In genomic region chr10:92594194-92594593, GRCh38 we compare ENCODE assay signal across 11 cellular contexts. TPM values are rescaled to one million over a fixed set of nuclear protein-coding genes. Genes with fewer than 3 reads are reported as not detected.
DNase-seq lines count a peak whose midpoint lies in the region; ATAC-seq and TF ChIP-seq lines count a peak whose summit lies in the region.
"Had no signal": no experiment of that assay in that cellular context is flagged by ENCODE, and none has a peak within 500 bp of the region (broad histone marks: within the 10 kb centered on the region; RNA-seq: fewer than 3 reads in every experiment).

No MANE protein-coding gene starts in this region.

- H4K8ac ChIP-seq in mesenchymal stem cell (ENCODE audit: low read length) = no peak overlapping the region

- H2BK5ac ChIP-seq in mesenchymal stem cell (ENCODE audit: low read depth, low read length, poor library complexity, severe bottlenecking) = no peak overlapping the region

- POLR2A ChIA-PET in CD4-positive, alpha-beta memory T cell (lab: Charles Lee; ENCODE audit: partially characterized antibody) = interaction anchor here (1.3 kb wide), 1 partner anchor 8 kb away, joined by 7 read pairs; no protein-coding TSS in a partner anchor

- no peak for ATAC-seq in left lung
- ATAC-seq in HG03432 (IDR thresholded peaks at IDR 0.05; ENCODE audit: unreplicated experiment) = no peak
- no peak for ATAC-seq in HG02623 (IDR thresholded peaks at IDR 0.05; ENCODE audit: unreplicated experiment)
- ATAC-seq: mucosa of descending colon had no signal

- no peak overlapping the region for H2BK120ac ChIP-seq in mesenchymal stem cell (ENCODE audit: low read depth, low read length)

- intact Hi-C loops in CD4-positive, alpha-beta memory T cell (cut with micrococcal nuclease) = loop anchor here (5.0 to 10.0 kb wide), 7 partner anchors 98 to 1429 kb away; partner anchors contain the start of genes BTAF1, CEP55, FGFBP3 and FRA10AC1
- intact Hi-C loops in left lung (cut with DNase I) = no loop called here
- intact Hi-C loops in adrenal gland (cut with DNase I) = loop anchor here in 1 of 2 donors (10.0 kb wide), 1 partner anchor 251 kb away; the partner anchor contains the start of gene EXOC6

- no peak overlapping the region for H2BK15ac ChIP-seq in mesenchymal stem cell (ENCODE audit: low read depth, poor library complexity, severe bottlenecking)

- TF ChIP-seq CTCF in left lung (IDR thresholded peaks at IDR 0.05) = no peak
- no peak for TF ChIP-seq CTCF in adrenal gland (IDR thresholded peaks at IDR 0.05)

- peak overlapping the region; percentile 93 for H3K9ac ChIP-seq in mesenchymal stem cell (ENCODE audit: low read length)

- no peaks in the 10 kb centered on the region for H3K9me3 ChIP-seq in CD4-positive, alpha-beta memory T cell (ENCODE audit: control insufficient read depth in 1 of 2, low read length in 2 of 2)
- H3K9me3 ChIP-seq in mesenchymal stem cell (ENCODE audit: control insufficient read depth, low read length) (no peaks in the 10 kb centered on the region), left lung (no peaks in the 10 kb centered on the region), adrenal gland (replicated peaks in 1 of 3) (no peaks in the 10 kb centered on the region)
- H3K9me3 ChIP-seq: mucosa of descending colon had no signal

- no peak overlapping the region for H3K4ac ChIP-seq in mesenchymal stem cell (ENCODE audit: low read depth in 1 of 2, low read length in 2 of 2)

- no peak overlapping the region for H3K23ac ChIP-seq in mesenchymal stem cell (ENCODE audit: low read length in 2 of 2)

- H3K27me3 Mint-ChIP-seq in CD4-positive, alpha-beta memory T cell = no peaks in the 10 kb centered on the region
- no peaks in the 10 kb centered on the region for H3K27me3 Mint-ChIP-seq in IgD-negative memory B cell
- H3K27me3 Mint-ChIP-seq in activated naive CD8-positive, alpha-beta T cell treated with anti-CD3 and anti-CD28 coated beads for 36 hours = peaks cover 13% of the 10 kb centered on the region

- peak in 2 of 5 donors; percentile 17 to 22 for DNase-seq in CD4-positive, alpha-beta memory T cell
- no peak for DNase-seq in activated naive CD8-positive, alpha-beta T cell treated with anti-CD3 and anti-CD28 coated beads for 36 hours
- DNase-seq in mesenchymal stem cell (no peak), left lung (no peak), adrenal gland (no peak)
- DNase-seq: mucosa of descending colon; NCI-H1092 treated with DMSO at 0.1 percent for 48 hours; stimulated activated naive CD4-positive, alpha-beta T cell treated with Interleukin-2 at 50 U/mL for 16 hours had no signal

- peak overlapping the region; percentile 79 for H3K4me2 ChIP-seq in mesenchymal stem cell (ENCODE audit: low read length, poor library complexity, severe bottlenecking)

- CTCF ChIA-PET in CD4-positive, alpha-beta memory T cell (lab: Charles Lee; ENCODE audit: partially characterized antibody) = interaction anchor here (1.0 to 1.5 kb wide), 2 partner anchors 9 to 20 kb away, joined by 5 to 6 read pairs; partner anchors contain the start of gene IDE

- peak overlapping the region; percentile 44 to 76 for H3K4me3 ChIP-seq in CD4-positive, alpha-beta memory T cell (ENCODE audit: low read length in 2 of 2)
- H3K4me3 ChIP-seq in mesenchymal stem cell (ENCODE audit: insufficient read depth in 1 of 2, low read depth in 1 of 2, low read length in 2 of 2) (peak overlapping the region in 1 of 2 experiments; percentile 94), left lung (peak overlapping the region in 1 of 2 donors; percentile 91), adrenal gland (no peak overlapping the region)

- H2AK5ac ChIP-seq in mesenchymal stem cell (ENCODE audit: low read length, severe bottlenecking) = no peak overlapping the region

- H3K4me1 ChIP-seq in CD4-positive, alpha-beta memory T cell (ENCODE audit: insufficient read depth, low read length) = peaks cover 56% of the 10 kb centered on the region
- H3K4me1 ChIP-seq in mesenchymal stem cell (ENCODE audit: control insufficient read depth, insufficient read depth, low read depth, low read length) = peaks cover 3% of the 10 kb centered on the region
- peaks cover 0 to 38% of the 10 kb centered on the region in 2 donors for H3K4me1 ChIP-seq in left lung
- peaks cover 0 to 6% of the 10 kb centered on the region in 2 donors for H3K4me1 ChIP-seq in adrenal gland (replicated peaks in 1 of 2)

- no peak overlapping the region for H2BK12ac ChIP-seq in mesenchymal stem cell (ENCODE audit: low read length in 2 of 2)

- peaks cover 29 to 70% (median 36%) of the 10 kb centered on the region in 4 donors for H3K4me1 Mint-ChIP-seq in CD4-positive, alpha-beta memory T cell
- peaks cover 25 to 28% (median 28%) of the 10 kb centered on the region in 3 donors for H3K4me1 Mint-ChIP-seq in IgD-negative memory B cell
- H3K4me1 Mint-ChIP-seq in activated naive CD8-positive, alpha-beta T cell treated with anti-CD3 and anti-CD28 coated beads for 36 hours = peaks cover 29% of the 10 kb centered on the region

- peak overlapping the region; percentile 93 to 99 (median 98) for H3K4me3 Mint-ChIP-seq in CD4-positive, alpha-beta memory T cell
- H3K4me3 Mint-ChIP-seq in IgD-negative memory B cell = peak overlapping the region; percentile 96 to 100 (median 98)
- H3K4me3 Mint-ChIP-seq in activated naive CD8-positive, alpha-beta T cell treated with anti-CD3 and anti-CD28 coated beads for 36 hours = peak overlapping the region; percentile 96

- no peak overlapping the region for H4K91ac ChIP-seq in mesenchymal stem cell (ENCODE audit: low read length)

- peaks cover 0 to 8% of the 10 kb centered on the region in 2 donors for H3K36me3 Mint-ChIP-seq in CD4-positive, alpha-beta memory T cell
- H3K36me3 Mint-ChIP-seq in IgD-negative memory B cell = peaks cover 5% of the 10 kb centered on the region
- H3K36me3 Mint-ChIP-seq in activated naive CD8-positive, alpha-beta T cell treated with anti-CD3 and anti-CD28 coated beads for 36 hours = peaks cover 19% of the 10 kb centered on the region

- H3K27ac ChIP-seq in CD4-positive, alpha-beta memory T cell (ENCODE audit: low read depth, low read length) = peak overlapping the region; percentile 85
- H3K27ac ChIP-seq in mesenchymal stem cell (ENCODE audit: low read length, poor library complexity, severe bottlenecking) (no peak overlapping the region), left lung (no peak overlapping the region), adrenal gland (no peak overlapping the region)

- H3K27me3 ChIP-seq in CD4-positive, alpha-beta memory T cell (ENCODE audit: insufficient read depth, low read length) = no peaks in the 10 kb centered on the region
- H3K27me3 ChIP-seq in mesenchymal stem cell (ENCODE audit: control insufficient read depth in 1 of 2, insufficient read depth in 1 of 2, low read length in 2 of 2) (no peaks in the 10 kb centered on the region), left lung (no peaks in the 10 kb centered on the region), adrenal gland (no peaks in the 10 kb centered on the region)

- no peak overlapping the region for H3K14ac ChIP-seq in mesenchymal stem cell (ENCODE audit: low read length in 2 of 2)

- peaks cover 0 to 2% (median 0%) of the 10 kb centered on the region in 8 donors for H3K9me3 Mint-ChIP-seq in CD4-positive, alpha-beta memory T cell
- no peaks in the 10 kb centered on the region for H3K9me3 Mint-ChIP-seq in IgD-negative memory B cell
- no peaks in the 10 kb centered on the region for H3K9me3 Mint-ChIP-seq in activated naive CD8-positive, alpha-beta T cell treated with anti-CD3 and anti-CD28 coated beads for 36 hours

- peaks cover 3% of the 10 kb centered on the region for H3K79me1 ChIP-seq in mesenchymal stem cell (replicated peaks; ENCODE audit: low read length, poor library complexity, severe bottlenecking)

- no peak overlapping the region for H2AFZ ChIP-seq in mesenchymal stem cell (ENCODE audit: low read depth, low read length)

- 4% methylated on average over 1 of the region's 3 CpGs for WGBS in mesenchymal stem cell
- 24 to 33% (median 29%) methylated on average over 3 of the region's 3 CpGs for WGBS in adrenal gland, 4 donors

- TF ChIP-seq POLR2A in adrenal gland (IDR thresholded peaks at IDR 0.05) = no peak

- peak overlapping the region; percentile 18 to 100 (median 93) for H3K27ac Mint-ChIP-seq in CD4-positive, alpha-beta memory T cell
- peak overlapping the region in 2 of 3 donors; percentile 23 to 59 for H3K27ac Mint-ChIP-seq in IgD-negative memory B cell
- H3K27ac Mint-ChIP-seq in activated naive CD8-positive, alpha-beta T cell treated with anti-CD3 and anti-CD28 coated beads for 36 hours = peak overlapping the region; percentile 65

- no peak overlapping the region for H3K18ac ChIP-seq in mesenchymal stem cell (ENCODE audit: low read depth in 1 of 2, low read length in 2 of 2)

- H3K36me3 ChIP-seq in CD4-positive, alpha-beta memory T cell (ENCODE audit: insufficient read depth, low read length) = no peaks in the 10 kb centered on the region
- H3K36me3 ChIP-seq in mesenchymal stem cell (ENCODE audit: control insufficient read depth in 1 of 2, insufficient read depth in 2 of 2, low read depth in 1 of 2, low read length in 2 of 2) (no peaks in the 10 kb centered on the region), left lung (no peaks in the 10 kb centered on the region), adrenal gland (replicated peaks in 1 of 2) (no peaks in the 10 kb centered on the region)

RNA-seq across cellular contexts. Expression of gene KIF11, which starts 1.3 kb away (rescaled TPM):
- total RNA-seq in CD4-positive, alpha-beta memory T cell = 1 to 10 TPM; 2.0 to 2.1 TPM
- under 1 TPM; 0.87 to 0.92 TPM for polyA plus RNA-seq in CD4-positive, alpha-beta memory T cell
- polyA plus RNA-seq in IgD-negative memory B cell (0.68 TPM), adrenal gland (1 to 10 TPM in 1 of 3 donors, under 1 TPM in 2; 0.30 to 2.8 (median 0.64) TPM)
- 10 to 100 TPM; 55.0 to 55.6 TPM for total RNA-seq in activated naive CD8-positive, alpha-beta T cell treated with anti-CD3 and anti-CD28 coated beads for 36 hours
- 4.4 TPM for polyA plus RNA-seq in mesenchymal stem cell (2013, experiment 1 of 2)
- polyA plus RNA-seq in mesenchymal stem cell (2013, experiment 2 of 2) = 4.7 TPM
- total RNA-seq in left lung (1 to 10 TPM; 3.0 to 7.3 TPM), adrenal gland (1 to 10 TPM in 6 of 8 donors, under 1 TPM in 2; 0.48 to 3.2 (median 1.4) TPM)

RNA-seq across cellular contexts. Expression of gene IDE, which starts 20.3 kb away (rescaled TPM):
- total RNA-seq in CD4-positive, alpha-beta memory T cell = 10 to 100 TPM; 38.4 to 40.2 TPM
- 10 to 100 TPM; 19.5 to 20.0 TPM for polyA plus RNA-seq in CD4-positive, alpha-beta memory T cell
- polyA plus RNA-seq in IgD-negative memory B cell (11.7 TPM), adrenal gland (10 to 100 TPM in 1 of 3 donors, 1 to 10 TPM in 2; 8.6 to 44.9 (median 8.8) TPM)
- 10 to 100 TPM; 37.6 to 41.7 TPM for total RNA-seq in activated naive CD8-positive, alpha-beta T cell treated with anti-CD3 and anti-CD28 coated beads for 36 hours
- polyA plus RNA-seq in mesenchymal stem cell (2013, experiment 1 of 2) = 18.5 TPM
- 18.4 TPM for polyA plus RNA-seq in mesenchymal stem cell (2013, experiment 2 of 2)
- total RNA-seq in left lung (10 to 100 TPM; 41.2 to 50.2 TPM), adrenal gland (10 to 100 TPM; 24.5 to 62.0 (median 37.4) TPM)

Comparison
In these comparisons a context has a peak if more than half of its experiments do, and no peak if none do; other contexts are left out.
1. H3K4me3 ChIP-seq: peak in CD4-positive, alpha-beta memory T cell (2 of 2); none in adrenal gland (0 of 4).
2. H3K27ac Mint-ChIP-seq: peak in every context shown above with its lines; median percentile 93 in CD4-positive, alpha-beta memory T cell; 65 in activated naive CD8-positive, alpha-beta T cell treated with anti-CD3 and anti-CD28 coated beads for 36 hours; 41 in IgD-negative memory B cell.
3. RNA of gene KIF11, which starts 1.3 kb away (total RNA-seq): 55.0 to 55.6 TPM in activated naive CD8-positive, alpha-beta T cell treated with anti-CD3 and anti-CD28 coated beads for 36 hours; 3.0 to 7.3 TPM in left lung, 2.0 to 2.1 TPM in CD4-positive, alpha-beta memory T cell and 0.48 to 3.2 TPM in adrenal gland; every median in the first group is over 4 times any median in the second.
4. Peak in every context shown above with its lines, with median percentiles within 50 percentile points of each other: H3K4me3 Mint-ChIP-seq.